In the genomic region with DNA sequence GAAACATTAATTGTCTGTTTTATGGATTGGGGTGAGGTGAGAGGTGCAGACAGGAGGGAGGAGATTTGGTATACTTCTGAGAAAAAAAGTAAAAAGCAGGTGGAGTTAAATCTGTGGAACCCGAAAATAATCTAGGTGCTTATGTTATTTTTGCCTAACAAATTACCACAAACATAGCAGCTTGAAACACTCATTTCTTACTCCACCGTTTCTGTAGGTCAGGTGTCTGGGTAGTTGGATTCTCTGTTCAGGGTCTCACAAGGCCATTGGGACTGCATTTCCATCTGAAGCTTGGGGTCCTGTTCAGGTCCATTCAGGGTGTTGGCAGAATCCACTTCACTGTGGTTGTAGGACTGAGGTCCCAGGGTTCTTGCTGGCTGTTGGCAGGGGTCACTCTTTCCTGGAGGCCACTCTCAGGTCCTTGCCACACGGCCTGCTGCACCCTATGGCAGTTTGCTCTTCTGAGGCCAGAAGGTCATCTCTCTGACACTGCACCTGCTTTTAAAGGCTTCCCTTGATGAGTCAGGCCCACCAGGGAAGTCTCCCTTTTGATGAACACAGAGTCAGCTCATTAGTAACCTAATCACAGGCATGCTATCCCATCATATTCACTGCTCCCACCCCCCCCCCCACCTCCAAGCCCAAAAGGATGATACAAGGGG, we compare ENCODE assay signal across 23 cellular contexts.
A peak's percentile ranks its signal among the peaks of the same experiment; 100 is the strongest.
DNase-seq lines count a peak whose midpoint lies in the region; ATAC-seq, FAIRE-seq and TF ChIP-seq lines count a peak whose summit lies in the region.
"Had no signal": no experiment of that assay in that cellular context is flagged by ENCODE, and none has a peak within 500 bp of the region (broad histone marks: within the 10 kb centered on the region; RNA-seq: fewer than 3 reads in every experiment).

No MANE protein-coding gene starts in this region.

- no peaks in the 10 kb centered on the region for H3K9me3 Mint-ChIP-seq in astrocyte (ENCODE audit: unreplicated experiment)
- H3K9me3 Mint-ChIP-seq: CD4-positive, alpha-beta T cell; central memory CD8-positive, alpha-beta T cell had no signal

- no peak for TF ChIP-seq CTCF in astrocyte (IDR thresholded peaks at IDR 0.05; ENCODE audit: insufficient read depth, low read depth, low read length)

- ATAC-seq in GM21619 (IDR thresholded peaks at IDR 0.05; ENCODE audit: unreplicated experiment), result peak; percentile 43
- peak; percentile 55 for ATAC-seq in HG03066 (IDR thresholded peaks at IDR 0.05; ENCODE audit: low read depth, unreplicated experiment)

- no peak for FAIRE-seq in astrocyte (lab: Jason Lieb, UNC)
- FAIRE-seq in frontal cortex (lab: Jason Lieb, UNC), result no peak
- FAIRE-seq: A204.1 had no signal

- H4K20me1 ChIP-seq in BLaER1 treated with 17β-estradiol and CSF1 and Interleukin-3, amounts not matched to agents 10 nM and 100 nM, result peaks cover 20 to 98% (median 59%) of the 10 kb centered on the region in 11 experiments; a peak in 19 of 22 replicates
- peaks cover 93% of the 10 kb centered on the region for H4K20me1 ChIP-seq in astrocyte (ENCODE audit: insufficient read depth, low read length)

- H3K27ac Mint-ChIP-seq in astrocyte (ENCODE audit: unreplicated experiment), result no peak overlapping the region
- H3K27ac Mint-ChIP-seq: CD4-positive, alpha-beta T cell; type B pancreatic cell had no signal

- H3K27me3 Mint-ChIP-seq in astrocyte (ENCODE audit: low read depth, unreplicated experiment), result no peaks in the 10 kb centered on the region
- H3K27me3 Mint-ChIP-seq: central memory CD8-positive, alpha-beta T cell; type B pancreatic cell had no signal

- peaks cover 24% of the 10 kb centered on the region for H3K36me3 Mint-ChIP-seq in astrocyte (ENCODE audit: low read depth, unreplicated experiment)
- H3K36me3 Mint-ChIP-seq: type B pancreatic cell had no signal

- H3K27ac ChIP-seq in BLaER1 treated with 17β-estradiol and CSF1 and Interleukin-3, amounts not matched to agents 10 nM and 100 nM, result peak overlapping the region in 5 of 11 experiments; percentile 59 to 91 (median 87); a peak in 7 of 22 replicates
- no peak overlapping the region for H3K27ac ChIP-seq in astrocyte (ENCODE audit: low read depth, low read length)
- H3K27ac ChIP-seq: ovary, SJCRH30 had no signal

- H3K9me3 ChIP-seq in BLaER1 treated with 17β-estradiol and CSF1 and Interleukin-3, amounts not matched to agents 10 nM and 100 nM (replicated peaks in 1 of 11), result peaks cover 0 to 14% (median 10%) of the 10 kb centered on the region in 11 experiments; a peak in 10 of 22 replicates
- no peaks in the 10 kb centered on the region for H3K9me3 ChIP-seq in astrocyte (ENCODE audit: insufficient read depth, low read depth, low read length)
- H3K9me3 ChIP-seq: ovary, SJCRH30 had no signal

- peak overlapping the region; percentile 51 for H3K4me3 Mint-ChIP-seq in astrocyte (ENCODE audit: unreplicated experiment)
- H3K4me3 Mint-ChIP-seq: CD4-positive, alpha-beta T cell; central memory CD8-positive, alpha-beta T cell; type B pancreatic cell had no signal

- H3K4me2 ChIP-seq in BLaER1 treated with 17β-estradiol and CSF1 and Interleukin-3, amounts not matched to agents 10 nM and 100 nM, result peak overlapping the region; percentile 0 to 73 (median 60); a peak in 18 of 22 replicates
- no peak overlapping the region for H3K4me2 ChIP-seq in astrocyte (ENCODE audit: low read length)

- peaks cover 46 to 84% (median 65%) of the 10 kb centered on the region in 10 experiments for H3K4me1 ChIP-seq in BLaER1 treated with 17β-estradiol and CSF1 and Interleukin-3, amounts not matched to agents 10 nM and 100 nM
- H3K4me1 ChIP-seq in astrocyte (ENCODE audit: insufficient read depth, low read length), result peaks cover 24% of the 10 kb centered on the region
- H3K4me1 ChIP-seq: SJCRH30 had no signal

- DNase-seq in astrocyte (ENCODE audit: low read depth) (no peak), hypothalamus (lab: John Stamatoyannopoulos, UW) (no peak), NCI-H2171 (lab: John Stamatoyannopoulos, UW) (no peak), frontal cortex (ENCODE audit: low spot score in 2 of 2) (no peak)
- no peak for DNase-seq in activated CD8-positive, alpha-beta memory T cell treated with anti-CD3 and anti-CD28 coated beads, Interleukin-2, amount 50 U/mL, for 4 hours
- DNase-seq: activated CD4-positive, alpha-beta T cell treated with anti-CD3 and anti-CD28 coated beads, Interleukin-2, amount 50 U/mL, for 1 hour; activated T-cell treated with anti-CD3 and anti-CD28 coated beads, Interleukin-2, amount 50 U/mL, for 1 hour; CD4-positive, alpha-beta T cell; DMS79 treated with DMSO at 0.1 percent for 48 hours; effector memory CD4-positive, alpha-beta T cell; hippocampal formation; Kasumi-1; NCI-H1436; NCI-H226; ovary; SJCRH30; T1000 had no signal

- no peak overlapping the region for H3K4me3 ChIP-seq in BLaER1 treated with 17β-estradiol and CSF1 and Interleukin-3, amounts not matched to agents 10 nM and 100 nM
- no peak overlapping the region for H3K4me3 ChIP-seq in astrocyte (ENCODE audit: insufficient read depth, low read depth, low read length)
- H3K4me3 ChIP-seq: ovary, SJCRH30 had no signal

- H3K27me3 ChIP-seq in BLaER1 treated with 17β-estradiol and CSF1 and Interleukin-3, amounts not matched to agents 10 nM and 100 nM, result no peaks in the 10 kb centered on the region
- H3K27me3 ChIP-seq in astrocyte (ENCODE audit: insufficient read depth, low read length), result no peaks in the 10 kb centered on the region
- H3K27me3 ChIP-seq: ovary, SJCRH30 had no signal

- peaks cover 77% of the 10 kb centered on the region for H3K4me1 Mint-ChIP-seq in astrocyte (ENCODE audit: low read depth, unreplicated experiment)

- peaks cover 0 to 26% (median 6%) of the 10 kb centered on the region in 11 experiments; a peak in 9 of 22 replicates for H3K36me3 ChIP-seq in BLaER1 treated with 17β-estradiol and CSF1 and Interleukin-3, amounts not matched to agents 10 nM and 100 nM
- peaks cover 22% of the 10 kb centered on the region for H3K36me3 ChIP-seq in astrocyte (ENCODE audit: insufficient read depth, low read length)
- H3K36me3 ChIP-seq: ovary, SJCRH30 had no signal

- no peak overlapping the region; a peak in 1 of 22 replicates for H3K9ac ChIP-seq in BLaER1 treated with 17β-estradiol and CSF1 and Interleukin-3, amounts not matched to agents 10 nM and 100 nM
- H3K9ac ChIP-seq in astrocyte (ENCODE audit: low read length), result no peak overlapping the region

- no peak overlapping the region for H2AFZ ChIP-seq in astrocyte (ENCODE audit: low read depth, low read length)

- peaks cover 100% of the 10 kb centered on the region for H3K79me2 ChIP-seq in astrocyte (ENCODE audit: insufficient read depth, low read length)
